Comparison of ENCODE assay signal across 1 cellular context in the genomic region with DNA sequence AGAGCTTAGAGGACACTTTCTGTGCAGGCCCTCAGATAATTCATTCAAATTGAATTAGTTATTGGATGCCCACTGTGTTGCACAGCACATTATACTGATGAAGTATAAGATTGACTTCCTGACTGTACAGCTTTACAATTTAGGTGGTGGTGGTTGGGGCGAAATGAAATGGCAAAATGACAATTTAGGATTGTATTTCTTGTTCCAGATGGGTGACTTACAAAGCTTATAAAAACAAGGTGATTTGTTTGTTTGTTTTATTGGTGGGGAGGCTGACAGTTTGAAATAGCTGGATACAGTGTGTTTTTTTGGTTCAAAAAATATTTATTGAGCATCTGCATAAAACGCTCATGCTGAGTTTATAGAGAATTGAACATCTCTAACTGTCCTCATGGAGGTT.
TF ChIP-seq lines count a peak whose summit lies in the region.

No MANE protein-coding gene starts in this region.

TF ChIP-seq in HepG2, 621 proteins besides CTCF, POLR2A, EP300 and RAD21:
- TF ChIP-seq KDM5B (CRISPR knock-in tag; IDR thresholded peaks at IDR 0.05; ENCODE audit: borderline replicate concordance) (no peak), MXI1 (IDR thresholded peaks at IDR 0.05; ENCODE audit: borderline replicate concordance, low read depth, low read length) (no peak)
